In the genomic region with DNA sequence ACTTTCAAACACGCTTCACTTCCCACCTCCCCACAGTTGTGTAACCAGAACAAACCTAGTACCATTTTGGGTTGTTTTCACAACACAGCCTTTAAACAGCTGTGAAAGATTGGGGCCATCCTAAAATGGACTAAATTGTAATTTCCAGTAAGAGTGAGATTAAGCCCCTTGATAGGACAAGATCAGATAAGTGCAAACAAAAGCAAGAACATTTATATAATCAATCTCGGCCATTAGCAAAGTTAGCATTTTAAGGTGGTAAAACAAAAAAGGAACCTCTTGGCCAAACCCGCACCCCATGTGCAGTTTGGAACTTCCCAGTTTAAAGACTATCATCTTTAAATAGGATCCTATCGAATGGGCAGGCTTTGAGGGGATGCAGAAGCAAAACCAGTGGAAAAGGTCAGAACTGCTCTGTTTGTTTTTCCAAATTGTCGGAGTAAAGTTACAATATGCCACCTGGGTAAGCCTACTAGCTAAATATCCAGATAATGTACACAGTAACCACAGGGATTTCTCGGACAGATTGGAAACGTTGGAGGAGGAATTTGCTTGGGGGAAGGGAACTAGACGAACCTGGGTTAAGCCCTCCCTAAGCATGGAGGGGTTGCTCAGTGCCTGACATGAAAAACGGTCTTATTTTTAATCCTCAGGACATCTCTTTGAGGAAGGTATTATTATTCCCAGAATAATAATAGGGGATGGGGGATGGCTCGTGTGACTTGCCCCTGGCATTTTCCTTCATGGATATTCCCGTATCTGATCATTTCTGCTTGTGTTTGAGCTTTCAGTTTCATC, we compare ENCODE assay signal across 24 cellular contexts.
DNase-seq lines count a peak whose midpoint lies in the region; ATAC-seq and TF ChIP-seq lines count a peak whose summit lies in the region.
"Had no signal": no experiment of that assay in that cellular context is flagged by ENCODE, and none has a peak within 500 bp of the region (broad histone marks: within the 10 kb centered on the region; RNA-seq: fewer than 3 reads in every experiment).

No MANE protein-coding gene starts in this region.

- H3K27me3 ChIP-seq in neural progenitor cell, result no peaks in the 10 kb centered on the region

- peak; percentile 84 for DNase-seq in DMS114 treated with DMSO at 0.1 percent for 48 hours (lab: John Stamatoyannopoulos, UW; ENCODE audit: unreplicated experiment)
- peak; percentile 88 for DNase-seq in NCI-H146 (lab: John Stamatoyannopoulos, UW)
- peak; percentile 53 for DNase-seq in cerebellar cortex (ENCODE audit: low spot score)
- peak; percentile 31 for DNase-seq in neural progenitor cell (ENCODE audit: low spot score)
- DNase-seq in D341Med (ENCODE audit: low spot score), result no peak
- no peak for DNase-seq in HuH-7.5 (ENCODE audit: low spot score)
- DNase-seq in ureter (ENCODE audit: low spot score), result no peak
- DNase-seq: activated CD4-positive, alpha-beta T cell treated with anti-CD3 and anti-CD28 coated beads, Interleukin-2, amount 50 U/mL, for 1 hour; activated naive CD4-positive, alpha-beta T cell treated with anti-CD3 and anti-CD28 coated beads, Interleukin-2, amount 50 U/mL, for 16 hours; activated T-cell treated with anti-CD3 and anti-CD28 coated beads for 4 hours; CD4-positive, CD25-positive, alpha-beta regulatory T cell; DND-41; GOT3; midbrain; NCI-H1105; NK-92 treated with Interleukin-12 subunit alpha and Interleukin-12 subunit beta, amount 100 ng/mL, for 24 hours; stimulated activated CD4-positive, alpha-beta T cell treated with anti-CD3 and anti-CD28 coated beads, Interleukin-15, amount 100 ng/mL, for 24 hours; stimulated activated naive CD4-positive, alpha-beta T cell treated with Interleukin-2 at 50 U/mL for 16 hours; tibial artery had no signal

- H3K27ac ChIP-seq in neural progenitor cell, result no peak overlapping the region
- H3K27ac ChIP-seq: coronary artery, HL-60, KMS-11, neutrophil, tibial artery had no signal

- TF ChIP-seq CTCF in neural progenitor cell (IDR thresholded peaks at IDR 0.05), result no peak

- H3K79me2 ChIP-seq in neural progenitor cell (ENCODE audit: low read depth), result no peaks in the 10 kb centered on the region

- H3K4me3 Mint-ChIP-seq in neural progenitor cell, result no peak overlapping the region
- H3K4me3 Mint-ChIP-seq: CD4-positive, CD25-positive, alpha-beta regulatory T cell had no signal

- H3K36me3 Mint-ChIP-seq in neural progenitor cell, result no peaks in the 10 kb centered on the region
- H3K36me3 Mint-ChIP-seq: CD4-positive, CD25-positive, alpha-beta regulatory T cell had no signal

- no peak overlapping the region for H3K9ac ChIP-seq in neural progenitor cell
- H3K9ac ChIP-seq: KMS-11 had no signal

- peaks cover 7% of the 10 kb centered on the region for H3K27me3 Mint-ChIP-seq in neural progenitor cell (ENCODE audit: insufficient read depth, low read depth)

- H3K4me2 ChIP-seq in neural progenitor cell, result peak overlapping the region; percentile 26
- H3K4me2 ChIP-seq: KMS-11 had no signal

- H3K4me3 ChIP-seq in neural progenitor cell, result no peak overlapping the region
- H3K4me3 ChIP-seq: coronary artery, tibial artery had no signal

- H3K27ac Mint-ChIP-seq in neural progenitor cell, result peak overlapping the region; percentile 67
- H3K27ac Mint-ChIP-seq: CD4-positive, CD25-positive, alpha-beta regulatory T cell had no signal

- H3K4me1 ChIP-seq in neural progenitor cell, result peaks cover 50% of the 10 kb centered on the region
- H3K4me1 ChIP-seq: tibial artery had no signal

- H2AFZ ChIP-seq in neural progenitor cell (replicated peaks), result peak overlapping the region; percentile 30

- peaks cover 72% of the 10 kb centered on the region for H3F3A ChIP-seq in neural progenitor cell (ENCODE audit: low read depth)

- ATAC-seq in HG03045 (IDR thresholded peaks at IDR 0.05; ENCODE audit: unreplicated experiment), result no peak

- H3K4me1 Mint-ChIP-seq in neural progenitor cell, result peaks cover 57% of the 10 kb centered on the region

- H3K36me3 ChIP-seq in neural progenitor cell, result no peaks in the 10 kb centered on the region
- H3K36me3 ChIP-seq: neutrophil, tibial artery had no signal

- no peaks in the 10 kb centered on the region for H4K20me1 ChIP-seq in neural progenitor cell (ENCODE audit: low read depth)

- no peaks in the 10 kb centered on the region for H3K9me3 ChIP-seq in neural progenitor cell (ENCODE audit: low read depth)
- H3K9me3 ChIP-seq: neutrophil, tibial artery had no signal

- H3K9me3 Mint-ChIP-seq in neural progenitor cell, result no peaks in the 10 kb centered on the region
- H3K9me3 Mint-ChIP-seq: CD4-positive, CD25-positive, alpha-beta regulatory T cell had no signal

Comparison
In these comparisons a context has a peak if more than half of its experiments do, and no peak if none do; other contexts are left out.
1. DNase-seq: peak in DMS114 treated with DMSO at 0.1 percent for 48 hours (single experiment), NCI-H146 (single experiment), cerebellar cortex (single experiment) and neural progenitor cell (single experiment); none in D341Med (single experiment), HuH-7.5 (single experiment) and ureter (single experiment).